ENCODE assay signal across 5 cellular contexts in the genomic region with DNA sequence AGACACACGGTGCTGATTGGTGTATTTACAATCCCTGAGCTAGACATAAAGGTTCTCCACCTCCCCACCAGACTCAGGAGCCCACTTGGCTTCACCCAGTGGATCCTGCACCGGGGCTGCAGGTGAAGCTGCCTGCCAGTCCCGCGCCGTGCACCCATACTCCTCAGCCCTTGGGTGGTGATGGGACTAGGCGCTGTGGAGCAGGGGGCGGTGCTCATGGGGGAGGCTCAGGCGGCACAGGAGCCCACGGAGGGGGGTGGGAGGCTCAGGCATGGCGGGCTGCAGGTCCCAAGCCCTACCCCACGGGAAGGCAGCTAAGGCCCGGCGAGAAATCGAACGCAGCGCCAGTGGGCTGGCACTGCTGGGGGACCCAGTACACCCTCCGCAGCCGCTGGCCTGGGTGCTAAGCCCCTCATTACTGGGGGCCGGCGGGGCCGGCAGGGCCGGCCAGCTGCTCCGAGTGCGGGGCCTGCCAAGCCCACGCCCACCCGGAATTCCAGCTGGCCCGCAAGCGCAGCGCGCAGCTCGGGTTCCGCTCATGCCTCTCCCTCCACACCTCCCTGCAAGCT.
DNase-seq lines count a peak whose midpoint lies in the region; FAIRE-seq and TF ChIP-seq lines count a peak whose summit lies in the region.
"Not testable (repeated sequence)": the region's sequence is repeated elsewhere in the genome, so short reads cannot be mapped to it uniquely, and the experiment has no call there.

No MANE protein-coding gene starts in this region.

- H2AFZ ChIP-seq in Karpas-422 (ENCODE audit: low read length); neuronal stem cell (ENCODE audit: low read length): not testable (repeated sequence)

- H3K36me3 Mint-ChIP-seq in chondrocyte (ENCODE audit: low read depth) = not testable (repeated sequence)

- H2BK15ac ChIP-seq in neuronal stem cell (ENCODE audit: low read length) = not testable (repeated sequence)

- H3K23ac ChIP-seq in neuronal stem cell (ENCODE audit: low read depth, low read length, poor library complexity) = not testable (repeated sequence)

- peak overlapping the region; percentile 38 for H3K18ac ChIP-seq in neuronal stem cell (ENCODE audit: low read length)

- peak; percentile 11 for DNase-seq in Karpas-422
- peak; percentile 69 for DNase-seq in chondrocyte (ENCODE audit: low spot score)
- DNase-seq in kidney = peak; percentile 45
- DNase-seq in neuronal stem cell (ENCODE audit: low spot score) = not testable (repeated sequence)
- DNase-seq in posterior vena cava (ENCODE audit: low spot score) = peak; percentile 60

- no CpG with 5 or more reads among the region's 32 CpGs for WGBS in neuronal stem cell (ENCODE audit: extremely low coverage in 2 of 2, insufficient read length in 2 of 2, insufficient replicate concordance in 1 of 2), 2 donors

- not testable (repeated sequence) for TF ChIP-seq CTCF in chondrocyte (IDR thresholded peaks at IDR 0.05); kidney (IDR thresholded peaks at IDR 0.05; ENCODE audit: borderline replicate concordance, extremely low read depth, insufficient read depth)

- H3K14ac ChIP-seq in neuronal stem cell (ENCODE audit: low read length) = not testable (repeated sequence)

- not testable (repeated sequence) for H4K20me1 ChIP-seq in Karpas-422 (ENCODE audit: insufficient read depth, low read depth, low read length)

- H3K79me1 ChIP-seq in neuronal stem cell (ENCODE audit: low read depth, low read length) = not testable (repeated sequence)

- intact Hi-C loops in kidney (cut with DNase I); posterior vena cava (cut with DNase I): not testable (repeated sequence)

- H3K4me1 Mint-ChIP-seq in chondrocyte (ENCODE audit: low read depth) = not testable (repeated sequence)

- not testable (repeated sequence) for H2BK120ac ChIP-seq in neuronal stem cell (ENCODE audit: low read depth, low read length)

- not testable (repeated sequence) for H4K91ac ChIP-seq in neuronal stem cell (ENCODE audit: low read depth, low read length, poor library complexity)

- H3K9me3 Mint-ChIP-seq in chondrocyte (ENCODE audit: low read depth) = not testable (repeated sequence)

- H3K27ac ChIP-seq in Karpas-422 (ENCODE audit: low read length); kidney (ENCODE audit: low read depth in 2 of 2, low read length in 2 of 2); neuronal stem cell (replicated peaks; ENCODE audit: low read length): not testable (repeated sequence)

- peaks cover 27% of the 10 kb centered on the region for H3K9me3 ChIP-seq in Karpas-422 (ENCODE audit: low read length)
- not testable (repeated sequence) for H3K9me3 ChIP-seq in kidney (ENCODE audit: control insufficient read depth in 1 of 2, low read length in 2 of 2); neuronal stem cell (replicated peaks in 1 of 2; ENCODE audit: control insufficient read depth in 2 of 2, insufficient read depth in 1 of 2, low read depth in 1 of 2, low read length in 2 of 2)

- FAIRE-seq in kidney (lab: Jason Lieb, UNC) = not testable (repeated sequence)

- not testable (repeated sequence) for H3K4me3 Mint-ChIP-seq in chondrocyte (ENCODE audit: unreplicated experiment)

- not testable (repeated sequence) for H3K27me3 Mint-ChIP-seq in chondrocyte (ENCODE audit: low read depth)

- H3K4ac ChIP-seq in neuronal stem cell (ENCODE audit: low read length) = not testable (repeated sequence)

- not testable (repeated sequence) for H4K8ac ChIP-seq in neuronal stem cell (ENCODE audit: low read depth, low read length)

- H3K27me3 ChIP-seq in Karpas-422 (ENCODE audit: low read length); neuronal stem cell (ENCODE audit: control insufficient read depth in 3 of 3, insufficient read depth in 3 of 3, low read depth in 1 of 3, low read length in 3 of 3): not testable (repeated sequence)

- not testable (repeated sequence) for H3K9me2 ChIP-seq in Karpas-422 (replicated peaks; ENCODE audit: insufficient read depth, low read length)

- not testable (repeated sequence) for H3K9ac ChIP-seq in Karpas-422 (ENCODE audit: low read length); kidney (ENCODE audit: low read length in 2 of 2); neuronal stem cell (ENCODE audit: low read depth, low read length, poor library complexity)

- not testable (repeated sequence) for H3K4me3 ChIP-seq in Karpas-422 (ENCODE audit: low read length); kidney (ENCODE audit: low read length in 2 of 2); neuronal stem cell (ENCODE audit: low read length in 2 of 2)

- not testable (repeated sequence) for H3K4me2 ChIP-seq in Karpas-422 (ENCODE audit: low read depth, low read length, poor library complexity, severe bottlenecking); neuronal stem cell (ENCODE audit: insufficient read depth, low read length, poor library complexity, severe bottlenecking)

- not testable (repeated sequence) for H3K4me1 ChIP-seq in Karpas-422 (ENCODE audit: low read length); kidney (ENCODE audit: control insufficient read depth in 1 of 2, insufficient read depth in 1 of 2, low read depth in 1 of 2, low read length in 2 of 2); neuronal stem cell (ENCODE audit: control insufficient read depth in 2 of 2, insufficient read depth in 1 of 2, low read depth in 1 of 2, low read length in 2 of 2)

- not testable (repeated sequence) for H2BK12ac ChIP-seq in neuronal stem cell (ENCODE audit: low read length)

- H3K27ac Mint-ChIP-seq in chondrocyte (ENCODE audit: unreplicated experiment) = not testable (repeated sequence)

- H2BK5ac ChIP-seq in neuronal stem cell (ENCODE audit: low read length) = not testable (repeated sequence)

- not testable (repeated sequence) for H3K79me2 ChIP-seq in Karpas-422 (ENCODE audit: low read length)

- H2AK5ac ChIP-seq in neuronal stem cell (ENCODE audit: low read depth, low read length) = not testable (repeated sequence)

- not testable (repeated sequence) for H3K36me3 ChIP-seq in Karpas-422 (ENCODE audit: insufficient read depth, low read length); kidney (ENCODE audit: control insufficient read depth in 1 of 2, insufficient read depth in 2 of 2, low read length in 2 of 2); neuronal stem cell (replicated peaks in 1 of 2; ENCODE audit: control insufficient read depth in 2 of 2, insufficient read depth in 2 of 2, low read length in 2 of 2)
